1 cellular context compared by ENCODE assay signal in genomic region chr12:108306014-108306501, GRCh38.
TF ChIP-seq lines count a peak whose summit lies in the region.

No MANE protein-coding gene starts in this region.

TF ChIP-seq in K562, 482 proteins besides CTCF, POLR2A, EP300 and RAD21:
- TF ChIP-seq MEIS2 (IDR thresholded peaks at IDR 0.05; ENCODE audit: partially characterized antibody) (peak; percentile 56), TCF7 (IDR thresholded peaks at IDR 0.05; ENCODE audit: borderline replicate concordance) (no peak), ZNF444 (CRISPR knock-in tag; IDR thresholded peaks at IDR 0.05) (no peak), HMG20B (CRISPR knock-in tag; IDR thresholded peaks at IDR 0.05) (no peak), NR2C1 (IDR thresholded peaks at IDR 0.05) (no peak), NR2C1 (tag; IDR thresholded peaks at IDR 0.05) (peak; percentile 49; the same call in 1 of the 2 replicates), PHF8 (IDR thresholded peaks at IDR 0.05; ENCODE audit: borderline replicate concordance, low read length) (no peak), CC2D1A (IDR thresholded peaks at IDR 0.05) (no peak), PTTG1 (tag; IDR thresholded peaks at IDR 0.05; ENCODE audit: low read depth) (no peak), CREB1 (IDR thresholded peaks at IDR 0.05) (no peak), CREB1 (CRISPR knock-in tag; IDR thresholded peaks at IDR 0.05) (no peak), NR2C2 (CRISPR knock-in tag; IDR thresholded peaks at IDR 0.05) (no peak), NR2C2 (tag; IDR thresholded peaks at IDR 0.05) (peak; percentile 70; the same call in 1 of the 2 replicates), EGR1 (conservative IDR thresholded peaks at IDR 0.05) (0 out of 2 replicates have a peak, but pooled peaks have one; percentile 28), THAP7 (CRISPR knock-in tag; IDR thresholded peaks at IDR 0.05) (no peak), ZBTB49 (CRISPR knock-in tag; IDR thresholded peaks at IDR 0.05; ENCODE audit: borderline replicate concordance) (no peak), ZBTB1 (CRISPR knock-in tag; IDR thresholded peaks at IDR 0.05; ENCODE audit: borderline replicate concordance, low read depth) (peak; percentile 27; the same call in 1 of the 2 replicates), PRDM10 (IDR thresholded peaks at IDR 0.05; ENCODE audit: partially characterized antibody) (peak; percentile 42), FIP1L1 (IDR thresholded peaks at IDR 0.05; ENCODE audit: low read depth, low read length, poor library complexity, severe bottlenecking) (no peak)
